In genomic region chrX:103607385-103608304, GRCh38 we compare ENCODE assay signal across 1 cellular context.
TF ChIP-seq lines count a peak whose summit lies in the region.

TCEAL3 (plus strand) TSS chrX:103607963; CDS start chrX:103609065, 1,102 bp downstream.

TF ChIP-seq in GM12878, 131 proteins besides CTCF, POLR2A, EP300 and RAD21 (continued from another document):
- TF ChIP-seq REST (IDR thresholded peaks at IDR 0.05; ENCODE audit: low read depth, low read length) = no peak
- TF ChIP-seq JUND (IDR thresholded peaks at IDR 0.05; ENCODE audit: low read depth, low read length) = no peak
- no peak for TF ChIP-seq ATF7 (IDR thresholded peaks at IDR 0.05; ENCODE audit: low read depth)
- no peak for TF ChIP-seq ZBTB4 (CRISPR knock-in tag; IDR thresholded peaks at IDR 0.05)
- no peak for TF ChIP-seq NR2F1 (conservative IDR thresholded peaks at IDR 0.05)
- TF ChIP-seq USF1 (IDR thresholded peaks at IDR 0.05; ENCODE audit: borderline replicate concordance, extremely low read length, insufficient read depth, low read depth, low read length) = peak; percentile 74
- TF ChIP-seq CEBPZ (IDR thresholded peaks at IDR 0.05; ENCODE audit: low read depth, low read length) = no peak
- TF ChIP-seq GABPA (IDR thresholded peaks at IDR 0.05; ENCODE audit: low read depth) = no peak
- no peak for TF ChIP-seq NKRF (conservative IDR thresholded peaks at IDR 0.05)
- TF ChIP-seq ZBED1 (IDR thresholded peaks at IDR 0.05; ENCODE audit: borderline replicate concordance) = no peak
- peak in 1 of 2 experiments; percentile 77; a peak in 2 of 4 replicates for TF ChIP-seq BHLHE40 (IDR thresholded peaks at IDR 0.05; ENCODE audit: borderline replicate concordance in 1 of 2, low read depth in 2 of 2, low read length in 1 of 2)
- TF ChIP-seq BMI1 (IDR thresholded peaks at IDR 0.05; ENCODE audit: borderline replicate concordance) = no peak
- peak; percentile 56; the same call in 1 of the 2 replicates for TF ChIP-seq CREB1 (IDR thresholded peaks at IDR 0.05; ENCODE audit: low read depth)
- no peak for TF ChIP-seq HCFC1 (IDR thresholded peaks at IDR 0.05; ENCODE audit: low read length)
- TF ChIP-seq POLR2AphosphoS2 (IDR thresholded peaks at IDR 0.05; ENCODE audit: low read depth, low read length) = no peak
- no peak for TF ChIP-seq TBL1XR1 (IDR thresholded peaks at IDR 0.05; ENCODE audit: low read depth, low read length)
- TF ChIP-seq ZBTB40 (IDR thresholded peaks at IDR 0.05; ENCODE audit: borderline replicate concordance) = no peak
- no peak for TF ChIP-seq POU2F2 (IDR thresholded peaks at IDR 0.05; ENCODE audit: borderline replicate concordance, low read depth, low read length)
- TF ChIP-seq CBFB (IDR thresholded peaks at IDR 0.05; ENCODE audit: low read depth) = no peak
- no peak for TF ChIP-seq ETV6 (conservative IDR thresholded peaks at IDR 0.05 in 1 of 2, IDR thresholded peaks at IDR 0.05 in 1 of 2; ENCODE audit: borderline replicate concordance in 1 of 2, low read depth in 1 of 2)
- TF ChIP-seq FOXM1 (IDR thresholded peaks at IDR 0.05; ENCODE audit: low read depth, low read length) = no peak
- TF ChIP-seq SPI1 (IDR thresholded peaks at IDR 0.05; ENCODE audit: borderline replicate concordance, insufficient read depth, low read depth, low read length) = no peak
TF ChIP-seq in GM12878: peak in this region for 3.
